1 cellular context compared by ENCODE assay signal in genomic region chr6:26216886-26217713, GRCh38.
TF ChIP-seq lines count a peak whose summit lies in the region.

No MANE protein-coding gene starts in this region.

TF ChIP-seq in HepG2, 621 proteins besides CTCF, POLR2A, EP300 and RAD21 (continued from another document and continues in another):
- TF ChIP-seq ZNF503 (CRISPR knock-in tag; IDR thresholded peaks at IDR 0.05): no peak
- TF ChIP-seq IRX3 (CRISPR knock-in tag; IDR thresholded peaks at IDR 0.05; ENCODE audit: borderline replicate concordance, low read depth): no peak
- no peak for TF ChIP-seq DNMT3B (CRISPR knock-in tag; conservative IDR thresholded peaks at IDR 0.05)
- TF ChIP-seq ISX (CRISPR knock-in tag; conservative IDR thresholded peaks at IDR 0.05): 0 out of 2 replicates have a peak, but pooled peaks have one; percentile 28
- TF ChIP-seq PATZ1 (CRISPR knock-in tag; IDR thresholded peaks at IDR 0.05): 0 out of 2 replicates have a peak, but pooled peaks have one; percentile 43
- TF ChIP-seq, protein P1, sequence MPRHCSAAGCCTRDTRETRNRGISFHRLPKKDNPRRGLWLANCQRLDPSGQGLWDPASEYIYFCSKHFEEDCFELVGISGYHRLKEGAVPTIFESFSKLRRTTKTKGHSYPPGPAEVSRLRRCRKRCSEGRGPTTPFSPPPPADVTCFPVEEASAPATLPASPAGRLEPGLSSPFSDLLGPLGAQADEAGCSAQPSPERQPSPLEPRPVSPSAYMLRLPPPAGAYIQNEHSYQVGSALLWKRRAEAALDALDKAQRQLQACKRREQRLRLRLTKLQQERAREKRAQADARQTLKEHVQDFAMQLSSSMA (CRISPR knock-in tag; IDR thresholded peaks at IDR 0.05): 0 out of 2 replicates have a peak, but pooled peaks have one; percentile 28
- TF ChIP-seq ZNF567 (CRISPR knock-in tag; IDR thresholded peaks at IDR 0.05; ENCODE audit: borderline replicate concordance): no peak
- no peak for TF ChIP-seq HMGA1 (CRISPR knock-in tag; conservative IDR thresholded peaks at IDR 0.05)
- TF ChIP-seq ZNF343 (CRISPR knock-in tag; IDR thresholded peaks at IDR 0.05): no peak; the same call in none of the 2 replicates
- TF ChIP-seq, protein P2, sequence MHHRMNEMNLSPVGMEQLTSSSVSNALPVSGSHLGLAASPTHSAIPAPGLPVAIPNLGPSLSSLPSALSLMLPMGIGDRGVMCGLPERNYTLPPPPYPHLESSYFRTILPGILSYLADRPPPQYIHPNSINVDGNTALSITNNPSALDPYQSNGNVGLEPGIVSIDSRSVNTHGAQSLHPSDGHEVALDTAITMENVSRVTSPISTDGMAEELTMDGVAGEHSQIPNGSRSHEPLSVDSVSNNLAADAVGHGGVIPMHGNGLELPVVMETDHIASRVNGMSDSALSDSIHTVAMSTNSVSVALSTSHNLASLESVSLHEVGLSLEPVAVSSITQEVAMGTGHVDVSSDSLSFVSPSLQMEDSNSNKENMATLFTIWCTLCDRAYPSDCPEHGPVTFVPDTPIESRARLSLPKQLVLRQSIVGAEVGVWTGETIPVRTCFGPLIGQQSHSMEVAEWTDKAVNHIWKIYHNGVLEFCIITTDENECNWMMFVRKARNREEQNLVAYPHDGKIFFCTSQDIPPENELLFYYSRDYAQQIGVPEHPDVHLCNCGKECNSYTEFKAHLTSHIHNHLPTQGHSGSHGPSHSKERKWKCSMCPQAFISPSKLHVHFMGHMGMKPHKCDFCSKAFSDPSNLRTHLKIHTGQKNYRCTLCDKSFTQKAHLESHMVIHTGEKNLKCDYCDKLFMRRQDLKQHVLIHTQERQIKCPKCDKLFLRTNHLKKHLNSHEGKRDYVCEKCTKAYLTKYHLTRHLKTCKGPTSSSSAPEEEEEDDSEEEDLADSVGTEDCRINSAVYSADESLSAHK (CRISPR knock-in tag; IDR thresholded peaks at IDR 0.05; ENCODE audit: borderline replicate concordance): no peak
- no peak for TF ChIP-seq PLRG1 (conservative IDR thresholded peaks at IDR 0.05)
- no peak for TF ChIP-seq NFIB (CRISPR knock-in tag; IDR thresholded peaks at IDR 0.05; ENCODE audit: borderline replicate concordance)
- TF ChIP-seq NCOA5 (CRISPR knock-in tag; IDR thresholded peaks at IDR 0.05): peak; percentile 96
- TF ChIP-seq, protein P3, sequence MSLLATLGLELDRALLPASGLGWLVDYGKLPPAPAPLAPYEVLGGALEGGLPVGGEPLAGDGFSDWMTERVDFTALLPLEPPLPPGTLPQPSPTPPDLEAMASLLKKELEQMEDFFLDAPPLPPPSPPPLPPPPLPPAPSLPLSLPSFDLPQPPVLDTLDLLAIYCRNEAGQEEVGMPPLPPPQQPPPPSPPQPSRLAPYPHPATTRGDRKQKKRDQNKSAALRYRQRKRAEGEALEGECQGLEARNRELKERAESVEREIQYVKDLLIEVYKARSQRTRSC (CRISPR knock-in tag; IDR thresholded peaks at IDR 0.05; ENCODE audit: low read depth): no peak; the same call in 1 of the 2 replicates
- 0 out of 2 replicates have a peak, but pooled peaks have one; percentile 9 for TF ChIP-seq ZBTB20 (CRISPR knock-in tag; IDR thresholded peaks at IDR 0.05; ENCODE audit: borderline replicate concordance, low read depth)
- TF ChIP-seq, protein P4, sequence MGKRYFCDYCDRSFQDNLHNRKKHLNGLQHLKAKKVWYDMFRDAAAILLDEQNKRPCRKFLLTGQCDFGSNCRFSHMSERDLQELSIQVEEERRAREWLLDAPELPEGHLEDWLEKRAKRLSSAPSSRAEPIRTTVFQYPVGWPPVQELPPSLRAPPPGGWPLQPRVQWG (CRISPR knock-in tag; IDR thresholded peaks at IDR 0.05; ENCODE audit: borderline replicate concordance, low read depth): no peak
- 0 out of 2 replicates have a peak, but pooled peaks have one; percentile 22 for TF ChIP-seq ZBTB7A (CRISPR knock-in tag; IDR thresholded peaks at IDR 0.05)
- TF ChIP-seq, protein P5, sequence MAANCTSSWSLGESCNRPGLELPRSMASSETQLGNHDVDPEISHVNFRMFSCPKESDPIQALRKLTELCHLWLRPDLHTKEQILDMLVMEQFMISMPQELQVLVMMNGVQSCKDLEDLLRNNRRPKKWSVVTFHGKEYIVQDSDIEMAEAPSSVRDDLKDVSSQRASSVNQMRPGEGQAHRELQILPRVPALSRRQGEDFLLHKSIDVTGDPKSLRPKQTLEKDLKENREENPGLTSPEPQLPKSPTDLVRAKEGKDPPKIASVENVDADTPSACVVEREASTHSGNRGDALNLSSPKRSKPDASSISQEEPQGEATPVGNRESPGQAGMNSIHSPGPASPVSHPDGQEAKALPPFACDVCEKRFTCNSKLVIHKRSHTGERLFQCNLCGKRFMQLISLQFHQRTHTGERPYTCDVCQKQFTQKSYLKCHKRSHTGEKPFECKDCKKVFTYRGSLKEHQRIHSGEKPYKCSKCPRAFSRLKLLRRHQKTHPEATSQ (CRISPR knock-in tag; IDR thresholded peaks at IDR 0.05; ENCODE audit: borderline replicate concordance): peak; percentile 87; the same call in 1 of the 2 replicates
- no peak for TF ChIP-seq HNRNPH1 (optimal IDR thresholded peaks at IDR 0.05; ENCODE audit: low read depth, low read length)
- TF ChIP-seq, protein P6, sequence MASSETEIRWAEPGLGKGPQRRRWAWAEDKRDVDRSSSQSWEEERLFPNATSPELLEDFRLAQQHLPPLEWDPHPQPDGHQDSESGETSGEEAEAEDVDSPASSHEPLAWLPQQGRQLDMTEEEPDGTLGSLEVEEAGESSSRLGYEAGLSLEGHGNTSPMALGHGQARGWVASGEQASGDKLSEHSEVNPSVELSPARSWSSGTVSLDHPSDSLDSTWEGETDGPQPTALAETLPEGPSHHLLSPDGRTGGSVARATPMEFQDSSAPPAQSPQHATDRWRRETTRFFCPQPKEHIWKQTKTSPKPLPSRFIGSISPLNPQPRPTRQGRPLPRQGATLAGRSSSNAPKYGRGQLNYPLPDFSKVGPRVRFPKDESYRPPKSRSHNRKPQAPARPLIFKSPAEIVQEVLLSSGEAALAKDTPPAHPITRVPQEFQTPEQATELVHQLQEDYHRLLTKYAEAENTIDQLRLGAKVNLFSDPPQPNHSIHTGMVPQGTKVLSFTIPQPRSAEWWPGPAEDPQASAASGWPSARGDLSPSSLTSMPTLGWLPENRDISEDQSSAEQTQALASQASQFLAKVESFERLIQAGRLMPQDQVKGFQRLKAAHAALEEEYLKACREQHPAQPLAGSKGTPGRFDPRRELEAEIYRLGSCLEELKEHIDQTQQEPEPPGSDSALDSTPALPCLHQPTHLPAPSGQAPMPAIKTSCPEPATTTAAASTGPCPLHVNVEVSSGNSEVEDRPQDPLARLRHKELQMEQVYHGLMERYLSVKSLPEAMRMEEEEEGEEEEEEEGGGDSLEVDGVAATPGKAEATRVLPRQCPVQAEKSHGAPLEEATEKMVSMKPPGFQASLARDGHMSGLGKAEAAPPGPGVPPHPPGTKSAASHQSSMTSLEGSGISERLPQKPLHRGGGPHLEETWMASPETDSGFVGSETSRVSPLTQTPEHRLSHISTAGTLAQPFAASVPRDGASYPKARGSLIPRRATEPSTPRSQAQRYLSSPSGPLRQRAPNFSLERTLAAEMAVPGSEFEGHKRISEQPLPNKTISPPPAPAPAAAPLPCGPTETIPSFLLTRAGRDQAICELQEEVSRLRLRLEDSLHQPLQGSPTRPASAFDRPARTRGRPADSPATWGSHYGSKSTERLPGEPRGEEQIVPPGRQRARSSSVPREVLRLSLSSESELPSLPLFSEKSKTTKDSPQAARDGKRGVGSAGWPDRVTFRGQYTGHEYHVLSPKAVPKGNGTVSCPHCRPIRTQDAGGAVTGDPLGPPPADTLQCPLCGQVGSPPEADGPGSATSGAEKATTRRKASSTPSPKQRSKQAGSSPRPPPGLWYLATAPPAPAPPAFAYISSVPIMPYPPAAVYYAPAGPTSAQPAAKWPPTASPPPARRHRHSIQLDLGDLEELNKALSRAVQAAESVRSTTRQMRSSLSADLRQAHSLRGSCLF (CRISPR knock-in tag; IDR thresholded peaks at IDR 0.05; ENCODE audit: borderline replicate concordance): no peak
- TF ChIP-seq, protein P7, sequence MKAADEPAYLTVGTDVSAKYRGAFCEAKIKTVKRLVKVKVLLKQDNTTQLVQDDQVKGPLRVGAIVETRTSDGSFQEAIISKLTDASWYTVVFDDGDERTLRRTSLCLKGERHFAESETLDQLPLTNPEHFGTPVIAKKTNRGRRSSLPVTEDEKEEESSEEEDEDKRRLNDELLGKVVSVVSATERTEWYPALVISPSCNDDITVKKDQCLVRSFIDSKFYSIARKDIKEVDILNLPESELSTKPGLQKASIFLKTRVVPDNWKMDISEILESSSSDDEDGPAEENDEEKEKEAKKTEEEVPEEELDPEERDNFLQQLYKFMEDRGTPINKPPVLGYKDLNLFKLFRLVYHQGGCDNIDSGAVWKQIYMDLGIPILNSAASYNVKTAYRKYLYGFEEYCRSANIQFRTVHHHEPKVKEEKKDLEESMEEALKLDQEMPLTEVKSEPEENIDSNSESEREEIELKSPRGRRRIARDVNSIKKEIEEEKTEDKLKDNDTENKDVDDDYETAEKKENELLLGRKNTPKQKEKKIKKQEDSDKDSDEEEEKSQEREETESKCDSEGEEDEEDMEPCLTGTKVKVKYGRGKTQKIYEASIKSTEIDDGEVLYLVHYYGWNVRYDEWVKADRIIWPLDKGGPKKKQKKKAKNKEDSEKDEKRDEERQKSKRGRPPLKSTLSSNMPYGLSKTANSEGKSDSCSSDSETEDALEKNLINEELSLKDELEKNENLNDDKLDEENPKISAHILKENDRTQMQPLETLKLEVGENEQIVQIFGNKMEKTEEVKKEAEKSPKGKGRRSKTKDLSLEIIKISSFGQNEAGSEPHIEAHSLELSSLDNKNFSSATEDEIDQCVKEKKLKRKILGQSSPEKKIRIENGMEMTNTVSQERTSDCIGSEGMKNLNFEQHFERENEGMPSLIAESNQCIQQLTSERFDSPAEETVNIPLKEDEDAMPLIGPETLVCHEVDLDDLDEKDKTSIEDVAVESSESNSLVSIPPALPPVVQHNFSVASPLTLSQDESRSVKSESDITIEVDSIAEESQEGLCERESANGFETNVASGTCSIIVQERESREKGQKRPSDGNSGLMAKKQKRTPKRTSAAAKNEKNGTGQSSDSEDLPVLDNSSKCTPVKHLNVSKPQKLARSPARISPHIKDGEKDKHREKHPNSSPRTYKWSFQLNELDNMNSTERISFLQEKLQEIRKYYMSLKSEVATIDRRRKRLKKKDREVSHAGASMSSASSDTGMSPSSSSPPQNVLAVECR (CRISPR knock-in tag; IDR thresholded peaks at IDR 0.05; ENCODE audit: borderline replicate concordance): peak; percentile 89; the same call in 1 of the 2 replicates
- peak; percentile 60 for TF ChIP-seq ZNF878 (CRISPR knock-in tag; IDR thresholded peaks at IDR 0.05)
- peak; percentile 86 for TF ChIP-seq MEF2D (CRISPR knock-in tag; IDR thresholded peaks at IDR 0.05)
- TF ChIP-seq ESRRA (CRISPR knock-in tag; IDR thresholded peaks at IDR 0.05; ENCODE audit: low read depth): no peak
- TF ChIP-seq MLLT10 (CRISPR knock-in tag; IDR thresholded peaks at IDR 0.05): no peak
- TF ChIP-seq, protein P8, sequence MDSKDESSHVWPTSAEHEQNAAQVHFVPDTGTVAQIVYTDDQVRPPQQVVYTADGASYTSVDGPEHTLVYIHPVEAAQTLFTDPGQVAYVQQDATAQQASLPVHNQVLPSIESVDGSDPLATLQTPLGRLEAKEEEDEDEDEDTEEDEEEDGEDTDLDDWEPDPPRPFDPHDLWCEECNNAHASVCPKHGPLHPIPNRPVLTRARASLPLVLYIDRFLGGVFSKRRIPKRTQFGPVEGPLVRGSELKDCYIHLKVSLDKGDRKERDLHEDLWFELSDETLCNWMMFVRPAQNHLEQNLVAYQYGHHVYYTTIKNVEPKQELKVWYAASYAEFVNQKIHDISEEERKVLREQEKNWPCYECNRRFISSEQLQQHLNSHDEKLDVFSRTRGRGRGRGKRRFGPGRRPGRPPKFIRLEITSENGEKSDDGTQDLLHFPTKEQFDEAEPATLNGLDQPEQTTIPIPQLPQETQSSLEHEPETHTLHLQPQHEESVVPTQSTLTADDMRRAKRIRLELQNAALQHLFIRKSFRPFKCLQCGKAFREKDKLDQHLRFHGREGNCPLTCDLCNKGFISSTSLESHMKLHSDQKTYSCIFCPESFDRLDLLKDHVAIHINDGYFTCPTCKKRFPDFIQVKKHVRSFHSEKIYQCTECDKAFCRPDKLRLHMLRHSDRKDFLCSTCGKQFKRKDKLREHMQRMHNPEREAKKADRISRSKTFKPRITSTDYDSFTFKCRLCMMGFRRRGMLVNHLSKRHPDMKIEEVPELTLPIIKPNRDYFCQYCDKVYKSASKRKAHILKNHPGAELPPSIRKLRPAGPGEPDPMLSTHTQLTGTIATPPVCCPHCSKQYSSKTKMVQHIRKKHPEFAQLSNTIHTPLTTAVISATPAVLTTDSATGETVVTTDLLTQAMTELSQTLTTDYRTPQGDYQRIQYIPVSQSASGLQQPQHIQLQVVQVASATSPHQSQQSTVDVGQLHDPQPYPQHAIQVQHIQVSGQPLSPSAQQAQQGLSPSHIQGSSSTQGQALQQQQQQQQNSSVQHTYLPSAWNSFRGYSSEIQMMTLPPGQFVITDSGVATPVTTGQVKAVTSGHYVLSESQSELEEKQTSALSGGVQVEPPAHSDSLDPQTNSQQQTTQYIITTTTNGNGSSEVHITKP (CRISPR knock-in tag; IDR thresholded peaks at IDR 0.05; ENCODE audit: low read depth): no peak
- TF ChIP-seq ZNF747 (CRISPR knock-in tag; IDR thresholded peaks at IDR 0.05; ENCODE audit: borderline replicate concordance): peak; percentile 16; the same call in 1 of the 2 replicates
- TF ChIP-seq HOXA7 (CRISPR knock-in tag; IDR thresholded peaks at IDR 0.05): no peak
